8 cellular contexts compared by ENCODE assay signal in the genomic region with DNA sequence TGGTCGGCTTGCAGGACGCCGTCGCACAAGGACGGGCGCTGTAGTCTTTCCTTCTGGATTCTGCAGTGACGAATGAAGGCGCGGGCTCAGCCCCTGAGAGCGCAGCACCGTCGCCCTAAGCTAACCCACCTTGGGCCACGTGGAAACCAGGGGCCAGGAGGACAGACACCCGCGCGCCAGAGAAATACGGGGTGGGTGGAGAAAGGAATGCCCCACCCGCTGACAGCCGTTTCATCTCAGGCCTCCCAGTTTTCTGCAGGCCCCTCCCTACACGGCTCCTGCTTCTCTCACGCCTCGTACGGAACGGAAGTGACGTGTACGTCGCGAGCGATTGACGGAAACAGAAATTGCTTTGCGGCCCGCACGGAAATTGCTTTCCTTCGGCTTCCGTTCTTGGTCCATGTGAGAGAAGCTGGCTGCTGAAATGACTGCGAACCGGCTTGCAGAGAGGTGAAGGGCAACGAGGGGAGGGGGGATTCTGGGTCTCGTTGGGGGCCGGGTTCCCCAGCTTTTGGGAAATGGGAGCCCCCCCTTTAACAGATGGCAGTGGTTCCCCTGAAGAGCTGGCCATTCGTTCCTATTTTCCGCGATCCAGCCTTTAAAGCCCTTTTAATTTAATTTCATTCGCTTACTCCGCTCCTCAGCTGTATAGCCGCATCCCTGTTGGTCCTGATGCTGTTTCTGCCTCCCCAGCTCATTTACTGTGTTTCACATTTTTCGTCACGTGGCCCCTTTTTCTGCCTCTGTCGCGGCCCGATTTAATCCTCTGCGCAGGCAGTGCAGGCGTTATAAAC. TPM values are rescaled to one million over a fixed set of nuclear protein-coding genes. Genes with fewer than 3 reads are reported as not detected.
DNase-seq lines count a peak whose midpoint lies in the region; ATAC-seq, FAIRE-seq and TF ChIP-seq lines count a peak whose summit lies in the region.

A gene with protein sequence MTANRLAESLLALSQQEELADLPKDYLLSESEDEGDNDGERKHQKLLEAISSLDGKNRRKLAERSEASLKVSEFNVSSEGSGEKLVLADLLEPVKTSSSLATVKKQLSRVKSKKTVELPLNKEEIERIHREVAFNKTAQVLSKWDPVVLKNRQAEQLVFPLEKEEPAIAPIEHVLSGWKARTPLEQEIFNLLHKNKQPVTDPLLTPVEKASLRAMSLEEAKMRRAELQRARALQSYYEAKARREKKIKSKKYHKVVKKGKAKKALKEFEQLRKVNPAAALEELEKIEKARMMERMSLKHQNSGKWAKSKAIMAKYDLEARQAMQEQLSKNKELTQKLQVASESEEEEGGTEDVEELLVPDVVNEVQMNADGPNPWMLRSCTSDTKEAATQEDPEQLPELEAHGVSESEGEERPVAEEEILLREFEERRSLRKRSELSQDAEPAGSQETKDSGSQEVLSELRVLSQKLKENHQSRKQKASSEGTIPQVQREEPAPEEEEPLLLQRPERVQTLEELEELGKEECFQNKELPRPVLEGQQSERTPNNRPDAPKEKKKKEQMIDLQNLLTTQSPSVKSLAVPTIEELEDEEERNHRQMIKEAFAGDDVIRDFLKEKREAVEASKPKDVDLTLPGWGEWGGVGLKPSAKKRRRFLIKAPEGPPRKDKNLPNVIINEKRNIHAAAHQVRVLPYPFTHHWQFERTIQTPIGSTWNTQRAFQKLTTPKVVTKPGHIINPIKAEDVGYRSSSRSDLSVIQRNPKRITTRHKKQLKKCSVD (plus strand): TSS at position 378 of the 794 bp plus-strand sequence. CDS start 47 bp downstream, at position 425.

- H3K4me1 ChIP-seq in right atrium auricular region (peaks cover 0 to 3% of the 10 kb centered on the region in 2 donors), psoas muscle (no peaks in the 10 kb centered on the region)

- peak within 1 kb of the TSS; percentile 72 to 81 for H3K27ac ChIP-seq in right atrium auricular region
- peak within 1 kb of the TSS; percentile 79 for H3K27ac ChIP-seq in psoas muscle

- FAIRE-seq in urothelium cell line (lab: Jason Lieb, UNC) = no peak

- no peak for TF ChIP-seq CTCF in right atrium auricular region (IDR thresholded peaks at IDR 0.05)
- TF ChIP-seq CTCF in psoas muscle (IDR thresholded peaks at IDR 0.05) = no peak

- H3K36me3 ChIP-seq in right atrium auricular region (peaks cover 8% of the 10 kb centered on the region), psoas muscle (ENCODE audit: insufficient read depth in 1 of 2, low read depth in 1 of 2) (peaks cover 0 to 33% of the 10 kb centered on the region in 2 donors)

- peak; percentile 65 for DNase-seq in NCI-H187 treated with DMSO at 0.1 percent for 48 hours (lab: John Stamatoyannopoulos, UW)
- peak; percentile 4 to 89 (median 73) for DNase-seq in anterior cingulate cortex (lab: John Stamatoyannopoulos, UW)
- peak; percentile 89 for DNase-seq in right atrium auricular region (ENCODE audit: low spot score)
- DNase-seq in psoas muscle = peak; percentile 87 to 93
- DNase-seq in urothelium cell line (ENCODE audit: low spot score) = peak; percentile 65

- intact Hi-C loops in T-helper 2 cell treated with Interferon-gamma antibody and Interleukin-4, amounts not matched to agents 100 ng/mL and 5 ng/mL, for 36 hours (cut with micrococcal nuclease) = loop anchor here (1.0 to 10.0 kb wide), 5 partner anchors 64 to 301 kb away; partner anchors contain the start of genes BCORL1, SASH3 and ZDHHC9
- intact Hi-C loops in psoas muscle (cut with DNase I) = loop anchor here in 1 of 2 donors (5.0 to 10.0 kb wide), 2 partner anchors 64 to 301 kb away; partner anchors contain the start of gene ZDHHC9

- H3K4me3 ChIP-seq in right atrium auricular region (peak within 1 kb of the TSS; percentile 55 to 65), psoas muscle (peak within 1 kb of the TSS; percentile 81)

- 0 to 31% (median 0%) methylated on average over 47 to 53 of the region's 53 CpGs for WGBS in psoas muscle, 3 donors

- H3K9me3 ChIP-seq in right atrium auricular region (no peaks in the 10 kb centered on the region), psoas muscle (no peaks in the 10 kb centered on the region)

- H3K27me3 ChIP-seq in right atrium auricular region = no peaks in the 10 kb centered on the region
- H3K27me3 ChIP-seq in psoas muscle (ENCODE audit: insufficient read depth in 3 of 3, low read length in 2 of 3) = no peaks in the 10 kb centered on the region

- ATAC-seq in GM18499 (IDR thresholded peaks at IDR 0.05; ENCODE audit: insufficient read depth, unreplicated experiment) (peak; percentile 82), HG02943 (IDR thresholded peaks at IDR 0.05; ENCODE audit: low read depth, unreplicated experiment) (peak; percentile 96), psoas muscle (peak; percentile 95 to 99 (median 98))

RNA-seq across cellular contexts. Expression of the gene that starts here (rescaled TPM):
- 31.3 and 31.5 TPM in 2 replicates for total RNA-seq in T-helper 2 cell treated with Interferon-gamma antibody and Interleukin-4, amounts not matched to agents 100 ng/mL and 5 ng/mL, for 36 hours
- total RNA-seq in right atrium auricular region (1 to 10 TPM; 7.6 to 8.3 TPM), psoas muscle (10 to 100 TPM; 15.2 to 18.9 (median 16.2) TPM)
- polyA plus RNA-seq in psoas muscle = 10 to 100 TPM; 14.7 to 23.1 (median 18.1) TPM

Comparison
In these comparisons a context has a peak if more than half of its experiments do, and no peak if none do; other contexts are left out.
1. Peak in every context shown above with its lines: DNase-seq, ATAC-seq, H3K4me3 ChIP-seq and H3K27ac ChIP-seq.